In the genomic region with DNA sequence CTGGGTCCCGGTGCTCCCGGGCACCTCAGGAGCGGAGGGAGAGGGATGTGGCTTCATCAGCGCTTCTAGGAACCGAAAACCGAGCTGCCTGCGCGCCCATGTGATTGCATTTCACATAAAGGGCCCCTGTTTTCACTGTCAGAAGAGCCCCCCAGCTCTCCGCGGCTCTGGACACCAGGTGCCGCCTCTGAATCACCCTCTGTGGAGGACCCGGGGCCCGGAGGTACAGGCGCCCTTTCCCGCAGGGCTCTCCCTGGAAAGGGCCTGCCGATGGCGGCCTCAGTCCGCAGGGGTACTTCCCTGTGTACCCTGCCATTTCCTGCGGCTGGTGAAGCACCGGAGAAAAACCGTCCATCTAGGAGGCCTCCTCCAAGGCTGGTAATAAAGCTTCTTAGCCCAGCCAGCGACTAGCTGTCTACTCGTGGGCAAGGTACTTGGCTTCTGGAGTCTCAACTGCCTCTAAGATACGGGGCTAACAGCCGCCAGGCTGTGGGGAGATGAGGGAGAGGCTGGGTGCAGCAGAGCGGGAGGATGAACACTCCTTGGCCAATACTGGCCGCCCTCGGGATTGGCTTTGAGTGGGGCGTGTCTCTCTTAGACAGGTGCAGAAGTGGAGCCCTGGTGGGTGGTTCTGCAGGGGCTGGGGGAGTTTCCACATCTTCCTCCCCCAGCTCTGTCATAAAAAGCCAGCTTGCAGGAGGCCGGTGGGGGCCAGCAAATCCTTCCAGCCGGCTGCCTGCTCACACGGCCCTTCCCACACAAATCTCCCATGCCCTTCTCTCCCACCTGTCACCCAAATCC, we compare ENCODE assay signal across 8 cellular contexts. TPM values are rescaled to one million over a fixed set of nuclear protein-coding genes. Genes with fewer than 3 reads are reported as not detected.
A peak's percentile ranks its signal among the peaks of the same experiment; 100 is the strongest.
DNase-seq lines count a peak whose midpoint lies in the region; ATAC-seq and TF ChIP-seq lines count a peak whose summit lies in the region.

No MANE protein-coding gene starts in this region.

- peaks cover 41% of the 10 kb centered on the region; the same call in 1 of the 2 replicates for H3K27me3 ChIP-seq in GM23248 (replicated peaks; ENCODE audit: insufficient read depth)

- peaks cover 62% of the 10 kb centered on the region for H3K36me3 Mint-ChIP-seq in activated T-helper 2 cell treated with anti-CD3 and anti-CD28 coated beads, Interferon-gamma antibody, Interleukin-2, Interleukin-4, amounts not matched to agents 10 μg/mL and 5 μg/mL and 100 μg/mL, durations not matched to agents 14 hours and 24 hours and 36 hours (ENCODE audit: low read depth)

- no peaks in the 10 kb centered on the region for H3K9me2 ChIP-seq in GM23248 (ENCODE audit: insufficient read depth)

- TF ChIP-seq CTCF in GM12875 (IDR thresholded peaks at IDR 0.05; ENCODE audit: borderline replicate concordance, insufficient read depth, low read depth, low read length), result no peak

- no peak overlapping the region for H3K27ac ChIP-seq in GM23248

- no peak overlapping the region for H3K4me2 ChIP-seq in GM23248 (ENCODE audit: unreplicated experiment)

- peaks cover 61% of the 10 kb centered on the region for H3K4me1 Mint-ChIP-seq in activated T-helper 2 cell treated with anti-CD3 and anti-CD28 coated beads, Interferon-gamma antibody, Interleukin-2, Interleukin-4, amounts not matched to agents 10 μg/mL and 5 μg/mL and 100 μg/mL, durations not matched to agents 14 hours and 24 hours and 36 hours (ENCODE audit: low read depth)

- H3K4me3 ChIP-seq in GM12875 (ENCODE audit: low read depth, low read length) (peak overlapping the region; percentile 91), GM23248 (no peak overlapping the region)

- WGBS in GM23248 (ENCODE audit: low coverage in 1 of 2, low lambda C conversion rate in 2 of 2, missing lambda C conversion rate in 2 of 2), 2 experiments, result 40 to 41% methylated on average over 28 to 30 of the region's 32 CpGs

- no peak overlapping the region for H3K9ac ChIP-seq in GM23248

- H2AFZ ChIP-seq in GM23248, result no peak overlapping the region

- no peaks in the 10 kb centered on the region for H3K9me3 ChIP-seq in GM23248 (ENCODE audit: low read depth)

- peak overlapping the region; percentile 89 for H3K4me3 Mint-ChIP-seq in activated T-helper 2 cell treated with anti-CD3 and anti-CD28 coated beads, Interferon-gamma antibody, Interleukin-2, Interleukin-4, amounts not matched to agents 10 μg/mL and 5 μg/mL and 100 μg/mL, durations not matched to agents 14 hours and 24 hours and 36 hours (ENCODE audit: low read depth)

- H3F3A ChIP-seq in GM23248 (ENCODE audit: insufficient read depth), result no peaks in the 10 kb centered on the region

- H3K27me3 Mint-ChIP-seq in activated T-helper 2 cell treated with anti-CD3 and anti-CD28 coated beads, Interferon-gamma antibody, Interleukin-2, Interleukin-4, amounts not matched to agents 10 μg/mL and 5 μg/mL and 100 μg/mL, durations not matched to agents 14 hours and 24 hours and 36 hours (ENCODE audit: low read depth), result no peaks in the 10 kb centered on the region

- H3K9me3 Mint-ChIP-seq in activated T-helper 2 cell treated with anti-CD3 and anti-CD28 coated beads, Interferon-gamma antibody, Interleukin-2, Interleukin-4, amounts not matched to agents 10 μg/mL and 5 μg/mL and 100 μg/mL, durations not matched to agents 14 hours and 24 hours and 36 hours, result no peaks in the 10 kb centered on the region

- in situ Hi-C loops in GM23248 (cut with MboI), result no loop called here

- no peaks in the 10 kb centered on the region for H3K79me2 ChIP-seq in GM23248 (ENCODE audit: insufficient read depth)

- no peaks in the 10 kb centered on the region for H3K36me3 ChIP-seq in GM23248 (ENCODE audit: low read depth)

- H4K20me1 ChIP-seq in GM23248 (ENCODE audit: insufficient read depth), result no peaks in the 10 kb centered on the region

- peak; percentile 30 for ATAC-seq in left colon
- no peak for ATAC-seq in left lobe of liver
- ATAC-seq in GM19452 (IDR thresholded peaks at IDR 0.05; ENCODE audit: unreplicated experiment), result no peak

- DNase-seq in NCI-H146 treated with DMSO at 0.1 percent for 48 hours (lab: John Stamatoyannopoulos, UW; ENCODE audit: unreplicated experiment) (peak; percentile 70), left colon (peak in 1 of 2 donors; percentile 27), left lobe of liver (ENCODE audit: low spot score) (no peak), GM23248 (no peak)
- DNase-seq in activated T-helper 2 cell treated with anti-CD3 and anti-CD28 coated beads, Interferon-gamma antibody, Interleukin-2, Interleukin-4, amounts not matched to agents 10 μg/mL and 5 μg/mL and 100 μg/mL, durations not matched to agents 14 hours and 24 hours and 36 hours (ENCODE audit: low spot score), result no peak
- peak; percentile 57 for DNase-seq in stimulated activated CD8-positive, alpha-beta memory T cell treated with anti-CD3 and anti-CD28 coated beads, Interleukin-4, amount 100 ng/mL, for 48 hours

- intact Hi-C loops in activated T-helper 2 cell treated with anti-CD3 and anti-CD28 coated beads, Interferon-gamma antibody, Interleukin-2, Interleukin-4, amounts not matched to agents 10 μg/mL and 5 μg/mL and 100 μg/mL, durations not matched to agents 14 hours and 24 hours and 36 hours (cut with micrococcal nuclease), result no loop called here
- intact Hi-C loops in left colon (cut with DNase I, micrococcal nuclease), result no loop called here

- no peaks in the 10 kb centered on the region for H3K4me1 ChIP-seq in GM23248 (ENCODE audit: insufficient read depth)

- peak overlapping the region; percentile 66 for H3K27ac Mint-ChIP-seq in activated T-helper 2 cell treated with anti-CD3 and anti-CD28 coated beads, Interferon-gamma antibody, Interleukin-2, Interleukin-4, amounts not matched to agents 10 μg/mL and 5 μg/mL and 100 μg/mL, durations not matched to agents 14 hours and 24 hours and 36 hours

RNA-seq across cellular contexts. Expression of gene PPP1R16B, which starts 1.6 kb away (rescaled TPM):
- total RNA-seq in activated T-helper 2 cell treated with anti-CD3 and anti-CD28 coated beads, Interferon-gamma antibody, Interleukin-2, Interleukin-4, amounts not matched to agents 10 μg/mL and 5 μg/mL and 100 μg/mL, durations not matched to agents 14 hours and 24 hours and 36 hours, result 109 and 111 TPM in 2 replicates
- 1 to 10 TPM; 2.1 to 4.4 TPM for total RNA-seq in left colon
- 1.7 TPM for total RNA-seq in left lobe of liver
- total RNA-seq in GM23248 (2014; rRNA removed; shearing (Covaris generic)), result not detected in 2 replicates
- polyA plus RNA-seq in GM23248 (2016; fragmentation: Nextera tagmentation; extraction: Ambion mirVana), result 0.34 TPM in 1 of 2 replicates, not detected in the other

RNA-seq across cellular contexts. Expression of gene ACTR5, which starts 58.8 kb away (rescaled TPM):
- 12.1 and 13.2 TPM in 2 replicates for total RNA-seq in activated T-helper 2 cell treated with anti-CD3 and anti-CD28 coated beads, Interferon-gamma antibody, Interleukin-2, Interleukin-4, amounts not matched to agents 10 μg/mL and 5 μg/mL and 100 μg/mL, durations not matched to agents 14 hours and 24 hours and 36 hours
- total RNA-seq in left colon, result 10 to 100 TPM in 1 of 2 donors, 1 to 10 TPM in 1; 5.9 to 10.1 TPM
- total RNA-seq in left lobe of liver, result 6.6 TPM
- 3.0 and 5.1 TPM in 2 replicates for total RNA-seq in GM23248 (2014; rRNA removed; shearing (Covaris generic))
- polyA plus RNA-seq in GM23248 (2016; fragmentation: Nextera tagmentation; extraction: Ambion mirVana), result 3.4 and 4.0 TPM in 2 replicates

Comparison
In these comparisons a context has a peak if more than half of its experiments do, and no peak if none do; other contexts are left out.
1. DNase-seq: peak in NCI-H146 treated with DMSO at 0.1 percent for 48 hours (single experiment) and stimulated activated CD8-positive, alpha-beta memory T cell treated with anti-CD3 and anti-CD28 coated beads, Interleukin-4, amount 100 ng/mL, for 48 hours (single experiment); none in activated T-helper 2 cell treated with anti-CD3 and anti-CD28 coated beads, Interferon-gamma antibody, Interleukin-2, Interleukin-4, amounts not matched to agents 10 μg/mL and 5 μg/mL and 100 μg/mL, durations not matched to agents 14 hours and 24 hours and 36 hours (single experiment), left lobe of liver (single experiment) and GM23248 (single experiment).
2. RNA of gene PPP1R16B, which starts 1.6 kb away (total RNA-seq): 109 to 111 TPM in activated T-helper 2 cell treated with anti-CD3 and anti-CD28 coated beads, Interferon-gamma antibody, Interleukin-2, Interleukin-4, amounts not matched to agents 10 μg/mL and 5 μg/mL and 100 μg/mL, durations not matched to agents 14 hours and 24 hours and 36 hours; 2.1 to 4.4 TPM in left colon, 1.7 TPM in left lobe of liver (single experiment) and not detected in GM23248; every median in the first group is over 10 times any median in the second.